20 cellular contexts compared by ENCODE assay signal in the genomic region with DNA sequence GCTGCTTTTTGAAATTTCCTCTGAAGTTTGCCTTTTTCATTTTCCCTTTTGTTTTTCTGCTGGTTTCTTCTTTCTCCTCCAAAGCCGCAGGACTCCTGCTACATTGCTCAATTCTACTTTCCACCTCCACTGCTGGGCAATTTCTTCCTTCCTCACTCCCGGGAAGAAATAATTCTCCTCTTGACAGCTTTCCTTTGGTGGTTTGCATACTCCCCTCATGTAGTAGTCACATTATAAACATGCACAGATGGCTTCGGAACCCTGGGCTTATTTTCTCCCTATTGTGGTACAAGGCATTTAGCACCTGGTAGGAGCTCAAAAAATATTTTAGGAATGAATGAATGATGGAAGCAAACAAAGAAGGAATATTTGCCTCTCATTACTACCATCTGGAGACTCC.
DNase-seq lines count a peak whose midpoint lies in the region; ATAC-seq, FAIRE-seq and TF ChIP-seq lines count a peak whose summit lies in the region.
"Had no signal": no experiment of that assay in that cellular context is flagged by ENCODE, and none has a peak within 500 bp of the region (broad histone marks: within the 10 kb centered on the region; RNA-seq: fewer than 3 reads in every experiment).

No MANE protein-coding gene starts in this region.

- H3K36me3 ChIP-seq in GM23248 (ENCODE audit: low read depth) (no peaks in the 10 kb centered on the region), astrocyte (ENCODE audit: insufficient read depth, low read length) (no peaks in the 10 kb centered on the region)
- H3K36me3 ChIP-seq: BE2C, MG63 had no signal

- no peak overlapping the region for H2AFZ ChIP-seq in GM23248
- no peak overlapping the region for H2AFZ ChIP-seq in astrocyte (ENCODE audit: low read depth, low read length)

- H4K20me1 ChIP-seq in GM23248 (ENCODE audit: insufficient read depth): no peaks in the 10 kb centered on the region
- H4K20me1 ChIP-seq in astrocyte (ENCODE audit: insufficient read depth, low read length): no peaks in the 10 kb centered on the region

- H3K79me2 ChIP-seq in GM23248 (ENCODE audit: insufficient read depth) (no peaks in the 10 kb centered on the region), astrocyte (ENCODE audit: insufficient read depth, low read length) (no peaks in the 10 kb centered on the region)

- no peaks in the 10 kb centered on the region for H3K9me2 ChIP-seq in GM23248 (ENCODE audit: insufficient read depth)

- no peak overlapping the region for H3K4me3 ChIP-seq in GM23248
- H3K4me3 ChIP-seq in astrocyte (ENCODE audit: insufficient read depth, low read depth, low read length): no peak overlapping the region
- H3K4me3 ChIP-seq: MG63 had no signal

- no peak overlapping the region for H3K4me3 Mint-ChIP-seq in astrocyte (ENCODE audit: unreplicated experiment)
- no peak overlapping the region for H3K4me3 Mint-ChIP-seq in nephron
- H3K4me3 Mint-ChIP-seq: T-cell had no signal

- peaks cover 20% of the 10 kb centered on the region for H3K4me1 ChIP-seq in GM23248 (ENCODE audit: insufficient read depth)
- no peaks in the 10 kb centered on the region for H3K4me1 ChIP-seq in astrocyte (ENCODE audit: insufficient read depth, low read length)
- H3K4me1 ChIP-seq: BE2C had no signal

- H3K9me3 ChIP-seq in GM23248 (ENCODE audit: low read depth): no peaks in the 10 kb centered on the region
- H3K9me3 ChIP-seq in astrocyte (ENCODE audit: insufficient read depth, low read depth, low read length): no peaks in the 10 kb centered on the region
- H3K9me3 ChIP-seq: BE2C, MG63 had no signal

- no peak for ATAC-seq in GM19397 (IDR thresholded peaks at IDR 0.05; ENCODE audit: unreplicated experiment)
- ATAC-seq in HG03432 (IDR thresholded peaks at IDR 0.05; ENCODE audit: unreplicated experiment): no peak
- ATAC-seq: T-cell had no signal

- H3K36me3 Mint-ChIP-seq in astrocyte (ENCODE audit: low read depth, unreplicated experiment) (no peaks in the 10 kb centered on the region), nephron (ENCODE audit: low read depth) (peaks cover 17% of the 10 kb centered on the region)
- H3K36me3 Mint-ChIP-seq: T-cell had no signal

- no peak for FAIRE-seq in astrocyte (lab: Jason Lieb, UNC)
- FAIRE-seq: A204.1, GM12891 had no signal

- H3K27me3 ChIP-seq in GM23248 (replicated peaks; ENCODE audit: insufficient read depth): no peaks in the 10 kb centered on the region
- no peaks in the 10 kb centered on the region for H3K27me3 ChIP-seq in astrocyte (ENCODE audit: insufficient read depth, low read length)
- H3K27me3 ChIP-seq: MG63 had no signal

- H3K9ac ChIP-seq in GM23248 (no peak overlapping the region), astrocyte (ENCODE audit: low read length) (no peak overlapping the region)

- TF ChIP-seq CTCF in astrocyte (IDR thresholded peaks at IDR 0.05; ENCODE audit: insufficient read depth, low read depth, low read length) (no peak), nephron (IDR thresholded peaks at IDR 0.05; ENCODE audit: unreplicated experiment in 3 of 3) (no peak)

- peaks cover 16% of the 10 kb centered on the region for H3F3A ChIP-seq in GM23248 (ENCODE audit: insufficient read depth)

- H3K9me3 Mint-ChIP-seq in astrocyte (ENCODE audit: unreplicated experiment) (peaks cover 12% of the 10 kb centered on the region), nephron (peaks cover 14% of the 10 kb centered on the region)

- H3K27ac ChIP-seq in GM23248 (no peak overlapping the region), astrocyte (ENCODE audit: low read depth, low read length) (no peak overlapping the region)

- DNase-seq in A172 (ENCODE audit: low spot score) (peak; percentile 60), GM23248 (peak; percentile 11), astrocyte (ENCODE audit: low read depth) (peak; percentile 65), Kasumi-1 (lab: John Stamatoyannopoulos, UW) (no peak)
- DNase-seq: BE2C; DMS79 treated with DMSO at 0.1 percent for 48 hours; H7; MG63; NCI-H1105; NCI-H2029 treated with DMSO at 0.1 percent for 48 hours; NCI-H226; NCI-H510A treated with DMSO at 0.1 percent for 48 hours; NCI-H774; NK-92 treated with Interleukin-12 subunit alpha and Interleukin-12 subunit beta, amount 100 ng/mL, for 24 hours; T-cell had no signal

- in situ Hi-C loops in GM23248 (cut with MboI): no loop called here

- H3K27me3 Mint-ChIP-seq in astrocyte (ENCODE audit: low read depth, unreplicated experiment): peaks cover 7% of the 10 kb centered on the region
- no peaks in the 10 kb centered on the region for H3K27me3 Mint-ChIP-seq in nephron (ENCODE audit: low read depth)

- H3K4me1 Mint-ChIP-seq in astrocyte (ENCODE audit: low read depth, unreplicated experiment) (peaks cover 4% of the 10 kb centered on the region), nephron (peaks cover 33% of the 10 kb centered on the region)
- H3K4me1 Mint-ChIP-seq: T-cell had no signal

- WGBS in GM23248 (ENCODE audit: low coverage in 1 of 2, low lambda C conversion rate in 2 of 2, missing lambda C conversion rate in 2 of 2), 2 experiments: 35 to 45% methylated on average over 3 of the region's 3 CpGs

- H3K27ac Mint-ChIP-seq in astrocyte (ENCODE audit: unreplicated experiment) (no peak overlapping the region), nephron (peak overlapping the region; percentile 22 to 58 (median 23))
- H3K27ac Mint-ChIP-seq: T-cell had no signal

- H3K4me2 ChIP-seq in GM23248 (ENCODE audit: unreplicated experiment) (no peak overlapping the region), astrocyte (ENCODE audit: low read length) (no peak overlapping the region)

Comparison
In these comparisons a context has a peak if more than half of its experiments do, and no peak if none do; other contexts are left out.
1. DNase-seq: peak in A172 (single experiment), GM23248 (single experiment) and astrocyte (single experiment); none in Kasumi-1 (0 of 2).